ENCODE assay signal across 8 cellular contexts in the genomic region with DNA sequence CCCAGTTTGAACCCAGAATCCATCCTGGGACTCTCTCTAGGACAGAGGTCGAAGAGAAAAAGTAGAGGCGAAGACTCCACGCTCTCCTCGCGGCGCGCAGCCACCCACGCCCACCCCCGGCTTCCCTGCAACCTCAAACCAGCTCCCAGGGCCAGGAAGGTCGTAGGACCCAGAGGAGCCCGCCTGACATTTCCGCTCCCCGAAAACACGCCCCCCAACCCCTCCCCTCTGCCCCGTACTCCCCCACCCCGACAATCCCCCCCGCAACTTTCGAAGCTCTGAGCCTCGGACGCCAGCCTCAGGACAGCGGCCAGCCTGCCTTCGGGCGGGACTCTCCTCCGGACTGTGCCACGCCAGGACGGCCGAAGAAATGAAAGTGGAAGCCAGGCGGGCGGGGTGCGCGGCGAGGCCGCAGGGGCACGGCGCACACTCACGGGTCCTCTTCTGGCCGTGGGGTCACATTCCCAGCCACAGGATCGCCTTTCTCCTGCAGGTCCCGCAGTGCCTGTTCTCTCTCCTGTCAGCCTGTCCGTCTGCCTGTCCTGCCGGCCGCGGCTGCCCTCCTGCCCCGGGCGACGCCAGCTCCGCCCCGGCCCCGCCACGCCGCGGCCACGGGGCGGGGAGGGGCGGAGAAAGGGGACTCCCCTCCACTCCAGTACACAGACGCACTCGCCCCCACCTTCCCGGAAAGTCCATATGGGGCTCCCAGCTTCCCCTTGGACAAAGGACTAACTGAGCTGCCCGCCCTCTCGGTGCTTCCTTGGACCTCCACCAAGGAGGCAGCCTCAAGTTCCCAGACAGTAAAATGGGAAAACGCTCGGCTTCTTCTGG. TPM values are rescaled to one million over a fixed set of nuclear protein-coding genes. Genes with fewer than 3 reads are reported as not detected.
DNase-seq lines count a peak whose midpoint lies in the region; ATAC-seq and TF ChIP-seq lines count a peak whose summit lies in the region.

A gene (minus strand): TSS at position 535 of the 831 bp plus-strand sequence. CDS start 3,490 bp downstream, outside the sequence.

- no peaks in the 10 kb centered on the region for H3K9me3 ChIP-seq in Caco-2
- no peaks in the 10 kb centered on the region for H3K9me3 ChIP-seq in HUES6 (ENCODE audit: control insufficient read depth, insufficient read depth, low read depth, low read length)
- H3K9me3 ChIP-seq in iPS-18a (ENCODE audit: control insufficient read depth, low read depth, low read length), result no peaks in the 10 kb centered on the region
- no peaks in the 10 kb centered on the region for H3K9me3 ChIP-seq in skeletal muscle satellite cell (replicated peaks; ENCODE audit: low read length)

- TF ChIP-seq CTCF in Caco-2 (IDR thresholded peaks at IDR 0.05; ENCODE audit: insufficient read depth in 1 of 2, low read depth in 1 of 2, low read length in 1 of 2, severe bottlenecking in 1 of 2, unreplicated experiment in 1 of 2), result no peak
- no peak for TF ChIP-seq CTCF in brain microvascular endothelial cell (IDR thresholded peaks at IDR 0.05; ENCODE audit: low read depth, low read length, missing control alignments)

- H3K4me3 ChIP-seq in Caco-2 (ENCODE audit: low read depth, low read length) (peak within 1 kb of the TSS; percentile 84), HUES6 (ENCODE audit: low read depth, low read length) (peak within 1 kb of the TSS; percentile 89), brain microvascular endothelial cell (ENCODE audit: low read depth, low read length) (peak within 1 kb of the TSS; percentile 83), iPS-18a (ENCODE audit: low read length) (peak within 1 kb of the TSS; percentile 72), skeletal muscle satellite cell (ENCODE audit: low read length) (peak within 1 kb of the TSS; percentile 99)

- in situ Hi-C loops in brain microvascular endothelial cell (cut with HindIII; ENCODE audit: low pct_ligation_motif_present, low sequenced_read_pairs), result no loop called here
- in situ Hi-C loops in KBM-7 (cut with MboI; ENCODE audit: low pct_unique_long_range_greater_than_20kb, low sequenced_read_pairs), result no loop called here

- CTCF ChIA-PET in Caco-2 (lab: Charles Lee), result interaction anchor here (0.6 to 1.4 kb wide), 4 partner anchors 12 to 179 kb away, joined by 4 to 8 read pairs (median 5); a partner anchor contains a TSS

- H3K4me3 Mint-ChIP-seq in Caco-2 (ENCODE audit: unreplicated experiment), result peak within 1 kb of the TSS; percentile 87

- H3K27ac ChIP-seq in HUES6 (ENCODE audit: low read depth, low read length) (no peak within 1 kb of the TSS), brain microvascular endothelial cell (peak within 1 kb of the TSS; percentile 63), iPS-18a (ENCODE audit: low read length) (no peak within 1 kb of the TSS)

- ATAC-seq in GM21367 (IDR thresholded peaks at IDR 0.05; ENCODE audit: unreplicated experiment), result peak; percentile 51

- peak within 1 kb of the TSS; percentile 100 for H3K4me2 ChIP-seq in skeletal muscle satellite cell (ENCODE audit: low read length)

- H3K4me1 ChIP-seq in Caco-2 (no peaks in the 10 kb centered on the region; the same call in 1 of the 2 replicates), HUES6 (ENCODE audit: control insufficient read depth, insufficient read depth, low read length) (peaks cover 36% of the 10 kb centered on the region), iPS-18a (ENCODE audit: control insufficient read depth, low read depth, low read length) (peaks cover 31% of the 10 kb centered on the region), skeletal muscle satellite cell (ENCODE audit: control insufficient read depth, insufficient read depth, low read length) (peaks cover 42% of the 10 kb centered on the region)

- H3K4me1 Mint-ChIP-seq in Caco-2 (ENCODE audit: low read depth, unreplicated experiment), result peaks cover 13% of the 10 kb centered on the region

- POLR2A ChIA-PET in Caco-2 (lab: Charles Lee), result interaction anchor here (2.3 kb wide), 1 partner anchor 13 kb away, joined by 18 read pairs; a partner anchor contains a TSS

- intact Hi-C loops in Caco-2 (cut with micrococcal nuclease; ENCODE audit: unreplicated experiment), result no loop called here

- H3K9ac ChIP-seq in HUES6 (ENCODE audit: low read length) (peak within 1 kb of the TSS; percentile 60), iPS-18a (ENCODE audit: low read length) (peak within 1 kb of the TSS; percentile 58), skeletal muscle satellite cell (ENCODE audit: low read depth, low read length) (peak within 1 kb of the TSS; percentile 91)

- H3K9me3 Mint-ChIP-seq in Caco-2 (ENCODE audit: unreplicated experiment), result no peaks in the 10 kb centered on the region

- H3K36me3 Mint-ChIP-seq in Caco-2 (ENCODE audit: insufficient read depth, unreplicated experiment), result peaks cover 6% of the 10 kb centered on the region

- DNase-seq in Caco-2 (peak; percentile 50 to 60), UCSD-AML1 (lab: John Stamatoyannopoulos, UW; ENCODE audit: unreplicated experiment) (peak; percentile 79), brain microvascular endothelial cell (peak; percentile 66), KBM-7 (no peak)

- peak within 1 kb of the TSS; percentile 81 for H3K27ac Mint-ChIP-seq in Caco-2 (ENCODE audit: unreplicated experiment)

- BruUV-seq in Caco-2 (replicated peaks; lab: Mats Ljungman, UMichigan), result no TSS peak

- H3K27me3 ChIP-seq in Caco-2 (replicated peaks; ENCODE audit: control insufficient read depth, insufficient read depth, low read length), result no peaks in the 10 kb centered on the region
- H3K27me3 ChIP-seq in HUES6 (ENCODE audit: control insufficient read depth, insufficient read depth, low read length), result peaks cover 30% of the 10 kb centered on the region
- H3K27me3 ChIP-seq in brain microvascular endothelial cell (replicated peaks), result no peaks in the 10 kb centered on the region
- H3K27me3 ChIP-seq in iPS-18a (ENCODE audit: control insufficient read depth, insufficient read depth, low read length), result peaks cover 15% of the 10 kb centered on the region
- no peaks in the 10 kb centered on the region for H3K27me3 ChIP-seq in skeletal muscle satellite cell (ENCODE audit: control insufficient read depth, insufficient read depth, low read length)

- H3K36me3 ChIP-seq in Caco-2 (ENCODE audit: control insufficient read depth, insufficient read depth, low read length) (no peaks in the 10 kb centered on the region), HUES6 (ENCODE audit: control insufficient read depth, insufficient read depth, low read length) (no peaks in the 10 kb centered on the region), brain microvascular endothelial cell (replicated peaks) (no peaks in the 10 kb centered on the region), iPS-18a (ENCODE audit: control insufficient read depth, low read depth, low read length) (no peaks in the 10 kb centered on the region), skeletal muscle satellite cell (ENCODE audit: insufficient read depth, low read length) (peaks cover 5% of the 10 kb centered on the region)

- no peaks in the 10 kb centered on the region for H3K27me3 Mint-ChIP-seq in Caco-2 (ENCODE audit: insufficient read depth, unreplicated experiment)

RNA-seq across cellular contexts. Expression of the gene that starts here (rescaled TPM):
- total RNA-seq in Caco-2 (2022), result 1.6 and 2.1 TPM in 2 replicates
- 4.8 and 5.0 TPM in 2 replicates for total RNA-seq in skeletal muscle satellite cell (2012; rRNA removed)
